1 cellular context compared by ENCODE assay signal in the genomic region with DNA sequence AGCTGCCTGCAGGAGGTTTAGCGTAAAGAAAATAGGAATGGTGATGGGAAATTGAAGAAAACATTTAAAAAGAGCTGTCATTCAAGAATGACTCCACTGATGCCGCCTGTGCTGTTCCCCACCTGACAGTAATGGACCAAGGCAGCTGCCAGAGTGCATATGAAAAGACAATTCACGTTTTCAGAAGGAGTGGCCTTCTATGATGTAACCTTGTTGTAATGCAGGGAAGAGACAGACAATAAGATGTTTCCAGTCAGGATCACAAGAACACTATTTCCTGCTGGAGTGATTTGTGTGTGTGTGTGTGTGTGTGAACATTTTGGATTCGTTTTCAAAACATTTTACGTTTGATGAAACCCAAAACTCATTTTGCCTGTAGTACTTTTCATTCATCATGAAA.
TF ChIP-seq lines count a peak whose summit lies in the region.

No MANE protein-coding gene starts in this region.

TF ChIP-seq in GM23338, 12 proteins besides CTCF, POLR2A, EP300 and RAD21 (continued from another document):
- TF ChIP-seq, protein P1, sequence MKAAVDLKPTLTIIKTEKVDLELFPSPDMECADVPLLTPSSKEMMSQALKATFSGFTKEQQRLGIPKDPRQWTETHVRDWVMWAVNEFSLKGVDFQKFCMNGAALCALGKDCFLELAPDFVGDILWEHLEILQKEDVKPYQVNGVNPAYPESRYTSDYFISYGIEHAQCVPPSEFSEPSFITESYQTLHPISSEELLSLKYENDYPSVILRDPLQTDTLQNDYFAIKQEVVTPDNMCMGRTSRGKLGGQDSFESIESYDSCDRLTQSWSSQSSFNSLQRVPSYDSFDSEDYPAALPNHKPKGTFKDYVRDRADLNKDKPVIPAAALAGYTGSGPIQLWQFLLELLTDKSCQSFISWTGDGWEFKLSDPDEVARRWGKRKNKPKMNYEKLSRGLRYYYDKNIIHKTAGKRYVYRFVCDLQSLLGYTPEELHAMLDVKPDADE (IDR thresholded peaks at IDR 0.05): no peak
- TF ChIP-seq STAT1 (IDR thresholded peaks at IDR 0.05; ENCODE audit: unreplicated experiment) (no peak), JUNB (IDR thresholded peaks at IDR 0.05; ENCODE audit: unreplicated experiment) (no peak), POLR2AphosphoS5 (IDR thresholded peaks at IDR 0.05; ENCODE audit: low read depth) (no peak), EZH2 (IDR thresholded peaks at IDR 0.05; ENCODE audit: low read depth, unreplicated experiment) (no peak), EZH2phosphoT487 (IDR thresholded peaks at IDR 0.05; ENCODE audit: unreplicated experiment) (no peak), ZNF331 (CRISPR knock-in tag; IDR thresholded peaks at IDR 0.05; ENCODE audit: low read depth) (no peak)
- TF ChIP-seq, protein P2, sequence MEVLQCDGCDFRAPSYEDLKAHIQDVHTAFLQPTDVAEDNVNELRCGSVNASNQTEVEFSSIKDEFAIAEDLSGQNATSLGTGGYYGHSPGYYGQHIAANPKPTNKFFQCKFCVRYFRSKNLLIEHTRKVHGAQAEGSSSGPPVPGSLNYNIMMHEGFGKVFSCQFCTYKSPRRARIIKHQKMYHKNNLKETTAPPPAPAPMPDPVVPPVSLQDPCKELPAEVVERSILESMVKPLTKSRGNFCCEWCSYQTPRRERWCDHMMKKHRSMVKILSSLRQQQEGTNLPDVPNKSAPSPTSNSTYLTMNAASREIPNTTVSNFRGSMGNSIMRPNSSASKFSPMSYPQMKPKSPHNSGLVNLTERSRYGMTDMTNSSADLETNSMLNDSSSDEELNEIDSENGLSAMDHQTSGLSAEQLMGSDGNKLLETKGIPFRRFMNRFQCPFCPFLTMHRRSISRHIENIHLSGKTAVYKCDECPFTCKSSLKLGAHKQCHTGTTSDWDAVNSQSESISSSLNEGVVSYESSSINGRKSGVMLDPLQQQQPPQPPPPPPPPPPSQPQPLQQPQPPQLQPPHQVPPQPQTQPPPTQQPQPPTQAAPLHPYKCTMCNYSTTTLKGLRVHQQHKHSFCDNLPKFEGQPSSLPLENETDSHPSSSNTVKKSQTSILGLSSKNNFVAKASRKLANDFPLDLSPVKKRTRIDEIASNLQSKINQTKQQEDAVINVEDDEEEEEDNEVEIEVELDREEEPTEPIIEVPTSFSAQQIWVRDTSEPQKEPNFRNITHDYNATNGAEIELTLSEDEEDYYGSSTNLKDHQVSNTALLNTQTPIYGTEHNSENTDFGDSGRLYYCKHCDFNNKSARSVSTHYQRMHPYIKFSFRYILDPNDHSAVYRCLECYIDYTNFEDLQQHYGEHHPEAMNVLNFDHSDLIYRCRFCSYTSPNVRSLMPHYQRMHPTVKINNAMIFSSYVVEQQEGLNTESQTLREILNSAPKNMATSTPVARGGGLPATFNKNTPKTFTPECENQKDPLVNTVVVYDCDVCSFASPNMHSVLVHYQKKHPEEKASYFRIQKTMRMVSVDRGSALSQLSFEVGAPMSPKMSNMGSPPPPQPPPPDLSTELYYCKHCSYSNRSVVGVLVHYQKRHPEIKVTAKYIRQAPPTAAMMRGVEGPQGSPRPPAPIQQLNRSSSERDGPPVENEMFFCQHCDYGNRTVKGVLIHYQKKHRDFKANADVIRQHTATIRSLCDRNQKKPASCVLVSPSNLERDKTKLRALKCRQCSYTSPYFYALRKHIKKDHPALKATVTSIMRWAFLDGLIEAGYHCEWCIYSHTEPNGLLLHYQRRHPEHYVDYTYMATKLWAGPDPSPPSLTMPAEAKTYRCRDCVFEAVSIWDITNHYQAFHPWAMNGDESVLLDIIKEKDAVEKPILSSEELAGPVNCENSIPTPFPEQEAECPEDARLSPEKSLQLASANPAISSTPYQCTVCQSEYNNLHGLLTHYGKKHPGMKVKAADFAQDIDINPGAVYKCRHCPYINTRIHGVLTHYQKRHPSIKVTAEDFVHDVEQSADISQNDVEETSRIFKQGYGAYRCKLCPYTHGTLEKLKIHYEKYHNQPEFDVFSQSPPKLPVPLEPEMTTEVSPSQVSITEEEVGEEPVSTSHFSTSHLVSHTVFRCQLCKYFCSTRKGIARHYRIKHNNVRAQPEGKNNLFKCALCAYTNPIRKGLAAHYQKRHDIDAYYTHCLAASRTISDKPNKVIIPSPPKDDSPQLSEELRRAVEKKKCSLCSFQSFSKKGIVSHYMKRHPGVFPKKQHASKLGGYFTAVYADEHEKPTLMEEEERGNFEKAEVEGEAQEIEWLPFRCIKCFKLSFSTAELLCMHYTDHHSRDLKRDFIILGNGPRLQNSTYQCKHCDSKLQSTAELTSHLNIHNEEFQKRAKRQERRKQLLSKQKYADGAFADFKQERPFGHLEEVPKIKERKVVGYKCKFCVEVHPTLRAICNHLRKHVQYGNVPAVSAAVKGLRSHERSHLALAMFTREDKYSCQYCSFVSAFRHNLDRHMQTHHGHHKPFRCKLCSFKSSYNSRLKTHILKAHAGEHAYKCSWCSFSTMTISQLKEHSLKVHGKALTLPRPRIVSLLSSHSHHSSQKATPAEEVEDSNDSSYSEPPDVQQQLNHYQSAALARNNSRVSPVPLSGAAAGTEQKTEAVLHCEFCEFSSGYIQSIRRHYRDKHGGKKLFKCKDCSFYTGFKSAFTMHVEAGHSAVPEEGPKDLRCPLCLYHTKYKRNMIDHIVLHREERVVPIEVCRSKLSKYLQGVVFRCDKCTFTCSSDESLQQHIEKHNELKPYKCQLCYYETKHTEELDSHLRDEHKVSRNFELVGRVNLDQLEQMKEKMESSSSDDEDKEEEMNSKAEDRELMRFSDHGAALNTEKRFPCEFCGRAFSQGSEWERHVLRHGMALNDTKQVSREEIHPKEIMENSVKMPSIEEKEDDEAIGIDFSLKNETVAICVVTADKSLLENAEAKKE (CRISPR knock-in tag; IDR thresholded peaks at IDR 0.05): no peak
